In the genomic region with DNA sequence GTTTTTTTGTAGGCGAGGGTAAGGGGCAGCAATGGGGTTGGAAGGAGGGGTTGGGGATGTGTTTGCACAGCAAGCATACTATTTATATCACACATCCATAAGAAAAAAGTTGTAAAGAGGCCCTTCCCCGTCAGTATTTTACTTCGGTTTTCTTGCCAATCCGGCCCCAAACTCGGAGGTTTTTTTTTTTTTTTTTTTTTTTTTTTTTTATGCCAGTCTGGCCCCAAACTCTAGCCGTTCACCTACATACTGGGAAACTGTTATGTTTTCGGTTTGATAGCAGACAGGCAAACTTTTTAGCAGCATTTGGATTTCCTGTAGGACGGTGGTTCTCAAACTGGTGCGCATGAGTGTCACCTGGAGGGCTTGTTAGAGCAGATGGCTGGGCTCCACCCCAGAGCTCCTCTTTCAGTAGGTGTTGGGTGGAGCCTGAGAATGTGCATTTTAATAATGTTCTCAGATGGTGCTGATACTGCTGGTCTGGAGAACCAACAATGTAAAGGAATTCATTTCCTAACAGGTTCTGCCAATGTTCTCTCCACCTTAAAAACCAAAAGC, we compare ENCODE assay signal across 8 cellular contexts.
A peak's percentile ranks its signal among the peaks of the same experiment; 100 is the strongest.
DNase-seq lines count a peak whose midpoint lies in the region; ATAC-seq and TF ChIP-seq lines count a peak whose summit lies in the region.

No MANE protein-coding gene starts in this region.

- intact Hi-C loops in colonic mucosa (cut with DNase I), result loop anchor here (5.0 to 10.0 kb wide), 2 partner anchors 77 to 840 kb away; a partner anchor contains a TSS

- H3K27ac ChIP-seq in colonic mucosa, result peak overlapping the region; percentile 82
- no peak overlapping the region for H3K27ac ChIP-seq in neural cell (ENCODE audit: low read length)

- H3K4me1 ChIP-seq in colonic mucosa, result no peaks in the 10 kb centered on the region

- H4K20me1 ChIP-seq in neural cell (ENCODE audit: insufficient read depth), result no peaks in the 10 kb centered on the region

- H3K79me2 ChIP-seq in neural cell (replicated peaks; ENCODE audit: insufficient read depth, low read length), result no peaks in the 10 kb centered on the region

- H3K9ac ChIP-seq in colonic mucosa (ENCODE audit: low read depth in 2 of 2, low read length in 2 of 2) (peak overlapping the region; percentile 61 to 73), neural cell (ENCODE audit: low read length) (no peak overlapping the region)

- no peak overlapping the region for H3K4me2 ChIP-seq in neural cell (ENCODE audit: low read length)

- no peak for TF ChIP-seq EP300 in neural cell (conservative IDR thresholded peaks at IDR 0.05; ENCODE audit: poor library complexity, severe bottlenecking)

- H3K36me3 ChIP-seq in colonic mucosa, result no peaks in the 10 kb centered on the region
- H3K36me3 ChIP-seq in neural cell (ENCODE audit: insufficient read depth, low read length), result no peaks in the 10 kb centered on the region

- no peak for TF ChIP-seq RAD21 in neural cell (conservative IDR thresholded peaks at IDR 0.05)

- H2AFZ ChIP-seq in neural cell (ENCODE audit: low read depth, low read length), result no peak overlapping the region

- ATAC-seq in HG03045 (IDR thresholded peaks at IDR 0.05; ENCODE audit: unreplicated experiment) (no peak), GM18502 (IDR thresholded peaks at IDR 0.05; ENCODE audit: poor library complexity, unreplicated experiment) (no peak), HG02678 (IDR thresholded peaks at IDR 0.05; ENCODE audit: unreplicated experiment) (no peak)

- peaks cover 3% of the 10 kb centered on the region for H3K27me3 ChIP-seq in colonic mucosa
- H3K27me3 ChIP-seq in neural cell (ENCODE audit: insufficient read depth, low read depth, low read length), result no peaks in the 10 kb centered on the region

- H3F3A ChIP-seq in neural cell (ENCODE audit: insufficient read depth, low read length, poor library complexity, severe bottlenecking), result no peaks in the 10 kb centered on the region

- DNase-seq in NCI-H748 treated with DMSO at 0.1 percent for 48 hours (lab: John Stamatoyannopoulos, UW) (peak; percentile 12), colonic mucosa (peak; percentile 75), iPS-NIHi7 (ENCODE audit: extremely low spot score) (no peak)

- H3K9me2 ChIP-seq in neural cell (ENCODE audit: insufficient read depth, low read length), result no peaks in the 10 kb centered on the region

- H3K4me3 ChIP-seq in GM08714 (ENCODE audit: low read length), result peak overlapping the region; percentile 14; the same call in 1 of the 2 replicates
- H3K4me3 ChIP-seq in colonic mucosa, result peak overlapping the region; percentile 21
- H3K4me3 ChIP-seq in neural cell (ENCODE audit: low read length), result peak overlapping the region; percentile 53

- TF ChIP-seq CTCF in colonic mucosa (IDR thresholded peaks at IDR 0.05) (no peak), neural cell (IDR thresholded peaks at IDR 0.05; ENCODE audit: poor library complexity, severe bottlenecking) (no peak)

- H3K9me3 ChIP-seq in colonic mucosa (no peaks in the 10 kb centered on the region), neural cell (ENCODE audit: low read length) (no peaks in the 10 kb centered on the region)

TF ChIP-seq in neural cell, 6 proteins besides CTCF, POLR2A, EP300 and RAD21:
- TF ChIP-seq, protein P1, sequence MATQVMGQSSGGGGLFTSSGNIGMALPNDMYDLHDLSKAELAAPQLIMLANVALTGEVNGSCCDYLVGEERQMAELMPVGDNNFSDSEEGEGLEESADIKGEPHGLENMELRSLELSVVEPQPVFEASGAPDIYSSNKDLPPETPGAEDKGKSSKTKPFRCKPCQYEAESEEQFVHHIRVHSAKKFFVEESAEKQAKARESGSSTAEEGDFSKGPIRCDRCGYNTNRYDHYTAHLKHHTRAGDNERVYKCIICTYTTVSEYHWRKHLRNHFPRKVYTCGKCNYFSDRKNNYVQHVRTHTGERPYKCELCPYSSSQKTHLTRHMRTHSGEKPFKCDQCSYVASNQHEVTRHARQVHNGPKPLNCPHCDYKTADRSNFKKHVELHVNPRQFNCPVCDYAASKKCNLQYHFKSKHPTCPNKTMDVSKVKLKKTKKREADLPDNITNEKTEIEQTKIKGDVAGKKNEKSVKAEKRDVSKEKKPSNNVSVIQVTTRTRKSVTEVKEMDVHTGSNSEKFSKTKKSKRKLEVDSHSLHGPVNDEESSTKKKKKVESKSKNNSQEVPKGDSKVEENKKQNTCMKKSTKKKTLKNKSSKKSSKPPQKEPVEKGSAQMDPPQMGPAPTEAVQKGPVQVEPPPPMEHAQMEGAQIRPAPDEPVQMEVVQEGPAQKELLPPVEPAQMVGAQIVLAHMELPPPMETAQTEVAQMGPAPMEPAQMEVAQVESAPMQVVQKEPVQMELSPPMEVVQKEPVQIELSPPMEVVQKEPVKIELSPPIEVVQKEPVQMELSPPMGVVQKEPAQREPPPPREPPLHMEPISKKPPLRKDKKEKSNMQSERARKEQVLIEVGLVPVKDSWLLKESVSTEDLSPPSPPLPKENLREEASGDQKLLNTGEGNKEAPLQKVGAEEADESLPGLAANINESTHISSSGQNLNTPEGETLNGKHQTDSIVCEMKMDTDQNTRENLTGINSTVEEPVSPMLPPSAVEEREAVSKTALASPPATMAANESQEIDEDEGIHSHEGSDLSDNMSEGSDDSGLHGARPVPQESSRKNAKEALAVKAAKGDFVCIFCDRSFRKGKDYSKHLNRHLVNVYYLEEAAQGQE (IDR thresholded peaks at IDR 0.05; ENCODE audit: borderline replicate concordance), result no peak
- no peak for TF ChIP-seq EZH2 (IDR thresholded peaks at IDR 0.05; ENCODE audit: borderline replicate concordance, insufficient read depth, low read length, poor library complexity, severe bottlenecking)
- TF ChIP-seq TAF1 (IDR thresholded peaks at IDR 0.05; ENCODE audit: low read depth), result no peak
- TF ChIP-seq SMC3 (conservative IDR thresholded peaks at IDR 0.05; ENCODE audit: poor library complexity), result no peak
- TF ChIP-seq POLR2AphosphoS5 (IDR thresholded peaks at IDR 0.05), result no peak
- TF ChIP-seq MXI1 (conservative IDR thresholded peaks at IDR 0.05; ENCODE audit: poor library complexity, severe bottlenecking), result no peak
TF ChIP-seq in neural cell: peak in this region for 0.
